ENCODE assay signal across 13 cellular contexts in the genomic region with DNA sequence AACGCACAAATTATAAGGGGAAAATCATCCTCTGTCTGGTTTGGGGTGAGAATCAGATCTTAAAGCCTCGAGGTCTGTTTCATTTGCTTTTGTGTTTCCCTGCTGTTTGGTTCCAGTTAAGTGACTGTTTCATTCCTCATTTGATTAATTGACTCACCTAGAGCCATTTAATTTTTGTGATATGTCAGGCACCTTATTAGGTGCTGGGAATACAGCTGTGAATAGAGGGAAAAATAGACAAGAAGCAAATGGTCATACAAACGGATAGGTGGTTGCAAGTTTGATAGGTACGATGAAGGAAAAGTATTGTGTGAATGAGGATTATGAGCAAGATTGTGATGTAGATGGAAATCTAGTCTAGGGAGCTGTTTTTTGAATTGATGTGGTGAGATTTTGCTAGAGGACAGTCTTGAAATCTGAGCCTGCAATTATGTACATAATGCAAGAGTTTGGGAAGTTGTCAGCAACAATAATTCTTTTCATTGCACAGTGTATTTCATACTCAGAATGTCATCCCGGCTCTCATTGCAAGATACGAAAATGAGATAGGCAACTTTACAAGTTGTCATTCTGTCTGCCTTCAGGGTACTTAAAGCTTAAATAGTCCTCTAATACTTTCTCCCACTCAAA. TPM values are rescaled to one million over a fixed set of nuclear protein-coding genes. Genes with fewer than 3 reads are reported as not detected.
DNase-seq lines count a peak whose midpoint lies in the region; ATAC-seq and TF ChIP-seq lines count a peak whose summit lies in the region.
"Had no signal": no experiment of that assay in that cellular context is flagged by ENCODE, and none has a peak within 500 bp of the region (broad histone marks: within the 10 kb centered on the region; RNA-seq: fewer than 3 reads in every experiment).

No MANE protein-coding gene starts in this region.

- H3K4me1 ChIP-seq in GM23248 (ENCODE audit: insufficient read depth) = peaks cover 39% of the 10 kb centered on the region
- H3K4me1 ChIP-seq in PC-9 (replicated peaks; ENCODE audit: insufficient read depth) = peaks cover 72% of the 10 kb centered on the region
- H3K4me1 ChIP-seq in esophagus muscularis mucosa = peaks cover 52 to 70% (median 59%) of the 10 kb centered on the region in 4 donors
- H3K4me1 ChIP-seq in parathyroid adenoma = peaks cover 19% of the 10 kb centered on the region

- no peak for ATAC-seq in naive thymus-derived CD8-positive, alpha-beta T cell
- ATAC-seq in WTC11 = no peak
- ATAC-seq: left cardiac atrium had no signal

- H3K27ac ChIP-seq in GM23248 (peak overlapping the region; percentile 84), PC-9 (peak overlapping the region; percentile 72), esophagus muscularis mucosa (replicated peaks in 1 of 4) (peak overlapping the region in 2 of 4 donors; percentile 98), parathyroid adenoma (peak overlapping the region; percentile 95)

- H3K9me2 ChIP-seq in GM23248 (ENCODE audit: insufficient read depth) = no peaks in the 10 kb centered on the region
- H3K9me2 ChIP-seq in PC-9 (ENCODE audit: insufficient read depth) = no peaks in the 10 kb centered on the region

- H2AFZ ChIP-seq in GM23248 (no peak overlapping the region), PC-9 (no peak overlapping the region), parathyroid adenoma (no peak overlapping the region)

- H3K4me3 Mint-ChIP-seq in naive thymus-derived CD8-positive, alpha-beta T cell = no peak overlapping the region
- no peak overlapping the region for H3K4me3 Mint-ChIP-seq in WTC11

- no TSS peak for BruUV-seq in PC-9 (replicated peaks; lab: Mats Ljungman, UMichigan)

- WGBS in GM23248 (ENCODE audit: low coverage in 1 of 2, low lambda C conversion rate in 2 of 2, missing lambda C conversion rate in 2 of 2), 2 experiments = 59 to 69% methylated on average over 6 of the region's 6 CpGs
- WGBS in esophagus muscularis mucosa = 70% methylated on average over 6 of the region's 6 CpGs

- TF ChIP-seq POLR2A in esophagus muscularis mucosa (IDR thresholded peaks at IDR 0.05; ENCODE audit: low read depth) = no peak

- H3K36me3 ChIP-seq in GM23248 (ENCODE audit: low read depth) = no peaks in the 10 kb centered on the region
- H3K36me3 ChIP-seq in PC-9 (ENCODE audit: low read depth) = peaks cover 12% of the 10 kb centered on the region
- H3K36me3 ChIP-seq in esophagus muscularis mucosa = no peaks in the 10 kb centered on the region
- H3K36me3 ChIP-seq in parathyroid adenoma (ENCODE audit: control insufficient read depth, insufficient read depth, low read length) = no peaks in the 10 kb centered on the region
- H3K36me3 ChIP-seq: colonic mucosa had no signal

- H3K27me3 Mint-ChIP-seq in naive thymus-derived CD8-positive, alpha-beta T cell = no peaks in the 10 kb centered on the region
- no peaks in the 10 kb centered on the region for H3K27me3 Mint-ChIP-seq in WTC11 (ENCODE audit: low read depth)

- H3K27ac Mint-ChIP-seq in naive thymus-derived CD8-positive, alpha-beta T cell = no peak overlapping the region
- no peak overlapping the region for H3K27ac Mint-ChIP-seq in WTC11

- CTCF ChIA-PET in PC-9 (lab: Charles Lee) = interaction anchor here (0.7 to 2.8 kb wide), 4 partner anchors 19 to 66 kb away, joined by 3 to 15 read pairs (median 10); no protein-coding TSS in a partner anchor
- CTCF ChIA-PET in WTC11 (lab: Charles Lee) = no interaction called here

- POLR2A ChIA-PET in PC-9 (lab: Charles Lee; ENCODE audit: unreplicated experiment) (interaction anchor here (0.5 to 0.7 kb wide), 3 partner anchors 18 to 43 kb away, joined by 3 to 5 read pairs (median 4); no protein-coding TSS in a partner anchor), WTC11 (lab: Charles Lee) (interaction anchor here (0.6 kb wide), 1 partner anchor 118 kb away, joined by 3 read pairs; no protein-coding TSS in a partner anchor)
- POLR2A ChIA-PET in naive thymus-derived CD8-positive, alpha-beta T cell (lab: Charles Lee) = no interaction called here

- H3K9me3 ChIP-seq in GM23248 (ENCODE audit: low read depth) = no peaks in the 10 kb centered on the region
- H3K9me3 ChIP-seq in PC-9 (ENCODE audit: insufficient read depth, low read depth) = no peaks in the 10 kb centered on the region
- no peaks in the 10 kb centered on the region for H3K9me3 ChIP-seq in esophagus muscularis mucosa
- no peaks in the 10 kb centered on the region for H3K9me3 ChIP-seq in parathyroid adenoma (ENCODE audit: control insufficient read depth, low read length)
- H3K9me3 ChIP-seq: colonic mucosa had no signal

- H4K20me1 ChIP-seq in GM23248 (ENCODE audit: insufficient read depth) (peaks cover 12% of the 10 kb centered on the region; the same call in 1 of the 2 replicates), PC-9 (ENCODE audit: insufficient read depth) (peaks cover 63% of the 10 kb centered on the region)

- intact Hi-C loops in PC-9 (cut with micrococcal nuclease; ENCODE audit: unreplicated experiment) = loop anchor here (2.0 kb wide), 1 partner anchor 58 kb away; no protein-coding TSS in a partner anchor
- intact Hi-C loops in esophagus muscularis mucosa (cut with DNase I) = loop anchor here (5.0 to 10.0 kb wide), 4 partner anchors 39 to 171 kb away; no protein-coding TSS in a partner anchor

- H3K79me2 ChIP-seq in GM23248 (ENCODE audit: insufficient read depth) = peaks cover 67% of the 10 kb centered on the region
- peaks cover 77% of the 10 kb centered on the region for H3K79me2 ChIP-seq in PC-9 (ENCODE audit: low read depth)
- peaks cover 46% of the 10 kb centered on the region for H3K79me2 ChIP-seq in parathyroid adenoma

- H3K36me3 Mint-ChIP-seq in naive thymus-derived CD8-positive, alpha-beta T cell = no peaks in the 10 kb centered on the region
- peaks cover 3% of the 10 kb centered on the region; the same call in 1 of the 2 replicates for H3K36me3 Mint-ChIP-seq in WTC11

- TF ChIP-seq CTCF in PC-9 (conservative IDR thresholded peaks at IDR 0.05) (no peak), esophagus muscularis mucosa (IDR thresholded peaks at IDR 0.05) (no peak), parathyroid adenoma (IDR thresholded peaks at IDR 0.05) (no peak), WTC11 (IDR thresholded peaks at IDR 0.05) (no peak)

- H3K4me3 ChIP-seq in GM23248 (peak overlapping the region; percentile 81), PC-9 (peak overlapping the region; percentile 83), esophagus muscularis mucosa (peak overlapping the region in 3 of 4 donors; percentile 92 to 98 (median 92)), parathyroid adenoma (ENCODE audit: low read depth, low read length) (no peak overlapping the region)

- DNase-seq in GM23248 = peak; percentile 8
- peak in 1 of 2 experiments; percentile 73 for DNase-seq in PC-9
- DNase-seq in esophagus muscularis mucosa (ENCODE audit: extremely low spot score) = no peak
- no peak for DNase-seq in naive thymus-derived CD8-positive, alpha-beta T cell
- DNase-seq in NCI-H774 (lab: John Stamatoyannopoulos, UW) = no peak
- no peak for DNase-seq in hippocampal formation (lab: John Stamatoyannopoulos, UW)
- DNase-seq in WTC11 (ENCODE audit: low spot score) = no peak
- DNase-seq: activated CD8-positive, alpha-beta memory T cell treated with anti-CD3 and anti-CD28 coated beads, Interleukin-2, amount 50 U/mL, for 48 hours; colonic mucosa; DMS79; left cardiac atrium; NCI-H2081 treated with DMSO at 0.1 percent for 48 hours had no signal

- H3K4me2 ChIP-seq in GM23248 (ENCODE audit: unreplicated experiment) (peak overlapping the region; percentile 96), PC-9 (peak overlapping the region; percentile 93), parathyroid adenoma (ENCODE audit: low read length) (peak overlapping the region; percentile 79)

- peaks cover 45% of the 10 kb centered on the region for H3F3A ChIP-seq in GM23248 (ENCODE audit: insufficient read depth)
- peaks cover 65% of the 10 kb centered on the region for H3F3A ChIP-seq in PC-9 (ENCODE audit: insufficient read depth, low read depth)

- peaks cover 7 to 23% (median 16%) of the 10 kb centered on the region in 4 donors for H3K4me1 Mint-ChIP-seq in naive thymus-derived CD8-positive, alpha-beta T cell
- H3K4me1 Mint-ChIP-seq in WTC11 = peaks cover 19% of the 10 kb centered on the region

- TF ChIP-seq EP300 in esophagus muscularis mucosa (IDR thresholded peaks at IDR 0.05) = no peak

- H3K27me3 ChIP-seq in GM23248 (replicated peaks; ENCODE audit: insufficient read depth) (no peaks in the 10 kb centered on the region), PC-9 (ENCODE audit: insufficient read depth, low read depth) (no peaks in the 10 kb centered on the region), esophagus muscularis mucosa (no peaks in the 10 kb centered on the region), parathyroid adenoma (ENCODE audit: control insufficient read depth, insufficient read depth, low read length) (no peaks in the 10 kb centered on the region)
- H3K27me3 ChIP-seq: colonic mucosa had no signal

- in situ Hi-C loops in GM23248 (cut with MboI) = no loop called here

- no peaks in the 10 kb centered on the region for H3K9me3 Mint-ChIP-seq in naive thymus-derived CD8-positive, alpha-beta T cell
- no peaks in the 10 kb centered on the region for H3K9me3 Mint-ChIP-seq in WTC11

- peak overlapping the region; percentile 91 for H3K9ac ChIP-seq in GM23248
- H3K9ac ChIP-seq in parathyroid adenoma = no peak overlapping the region

TF ChIP-seq in WTC11, 78 proteins besides CTCF, POLR2A, EP300 and RAD21 (continues in another document):
- no peak for TF ChIP-seq SMAD3 (CRISPR knock-in tag; IDR thresholded peaks at IDR 0.05; ENCODE audit: borderline replicate concordance)
- no peak for TF ChIP-seq NFATC4 (CRISPR knock-in tag; IDR thresholded peaks at IDR 0.05)
- no peak for TF ChIP-seq FOXK1 (CRISPR knock-in tag; IDR thresholded peaks at IDR 0.05)
- TF ChIP-seq TEAD4 (CRISPR knock-in tag; IDR thresholded peaks at IDR 0.05) = no peak
- TF ChIP-seq NR3C1 (CRISPR knock-in tag; conservative IDR thresholded peaks at IDR 0.05; ENCODE audit: low read depth) = no peak
- TF ChIP-seq USF1 (CRISPR knock-in tag; IDR thresholded peaks at IDR 0.05) = no peak

RNA-seq across cellular contexts. Expression of gene ACSL3, which starts 2.2 kb away (rescaled TPM):
- 61.5 and 66.5 TPM in 2 replicates for total RNA-seq in GM23248 (2014; rRNA removed; shearing (Covaris generic))
- polyA plus RNA-seq in GM23248 (2016; fragmentation: Nextera tagmentation; extraction: Ambion mirVana) = 47.1 and 48.6 TPM in 2 replicates
- total RNA-seq in PC-9 (2021) = 300 and 446 TPM in 2 replicates
- total RNA-seq in esophagus muscularis mucosa = 10 to 100 TPM; 31.1 to 56.3 (median 52.5) TPM
- total RNA-seq in naive thymus-derived CD8-positive, alpha-beta T cell = 10 to 100 TPM; 37.8 to 43.1 TPM
- polyA plus RNA-seq in naive thymus-derived CD8-positive, alpha-beta T cell = 10 to 100 TPM; 27.8 to 32.5 (median 31.2) TPM
- total RNA-seq in WTC11 (2021) = 78.4 to 100 TPM (median 82.2 TPM) in 3 replicates
